In the genomic region with DNA sequence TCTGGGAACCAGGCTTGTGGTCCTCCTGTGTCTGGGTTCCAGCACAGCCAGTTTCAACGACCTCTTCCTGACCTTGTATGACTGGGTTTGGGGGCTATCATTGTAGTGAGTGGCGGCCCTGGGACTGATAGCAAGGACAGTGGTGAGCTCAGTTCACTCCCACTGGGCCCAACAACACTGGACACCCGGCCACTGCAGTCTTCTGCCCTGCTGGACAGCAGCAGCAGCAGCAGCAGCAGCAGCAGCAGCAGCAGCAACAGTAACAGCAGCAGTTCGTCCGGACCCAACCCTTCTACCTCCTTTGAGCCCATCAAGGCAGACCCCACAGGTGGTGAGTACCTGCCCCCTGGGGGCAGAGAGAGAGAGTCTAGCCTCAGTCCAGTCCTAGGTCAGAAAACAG, we compare ENCODE assay signal across 14 cellular contexts.
"Had no signal": no experiment of that assay in that cellular context is flagged by ENCODE, and none has a peak within 500 bp of the region (broad histone marks: within the 10 kb centered on the region; RNA-seq: fewer than 3 reads in every experiment).

No MANE protein-coding gene starts in this region.

- H3K27me3 ChIP-seq: adrenal gland, body of pancreas, neutrophil, right atrium auricular region, upper lobe of left lung had no signal

- DNase-seq: activated CD4-positive, alpha-beta T cell treated with anti-CD3 and anti-CD28 coated beads, Interleukin-2, amount 50 U/mL, for 48 hours; activated CD4-positive, CD25-positive, alpha-beta regulatory T cell treated with anti-CD3 and anti-CD28 coated beads, Interleukin-2, amount 50 U/mL, for 72 hours; activated gamma-delta T cell treated with Interleukin-2 at 50 U/mL for 16 hours; adrenal gland; body of pancreas; hypothalamus; SIG-M5; small intestine; T-helper 9 cell; upper lobe of left lung had no signal

- H3K27ac Mint-ChIP-seq: mesothelial cell of epicardium had no signal

- H3K9me3 ChIP-seq: adrenal gland, body of pancreas, neutrophil, right atrium auricular region, upper lobe of left lung had no signal

- H3K9me3 Mint-ChIP-seq: central memory CD8-positive, alpha-beta T cell; mesothelial cell of epicardium had no signal

- H3K4me3 ChIP-seq: adrenal gland, body of pancreas, right atrium auricular region, upper lobe of left lung had no signal

- H3K4me3 Mint-ChIP-seq: central memory CD8-positive, alpha-beta T cell; mesothelial cell of epicardium had no signal

- H3K27me3 Mint-ChIP-seq: central memory CD8-positive, alpha-beta T cell had no signal

- H3K27ac ChIP-seq: adrenal gland, body of pancreas, neutrophil, right atrium auricular region, upper lobe of left lung had no signal
